Comparison of ENCODE assay signal across 8 cellular contexts in genomic region chr1:162790303-162790984, GRCh38. TPM values are rescaled to one million over a fixed set of nuclear protein-coding genes. Genes with fewer than 3 reads are reported as not detected.
DNase-seq lines count a peak whose midpoint lies in the region; ATAC-seq, FAIRE-seq and TF ChIP-seq lines count a peak whose summit lies in the region.
"Not testable (repeated sequence)": the region's sequence is repeated elsewhere in the genome, so short reads cannot be mapped to it uniquely, and the experiment has no call there.

Gene HSD17B7 (plus strand): TSS chr1:162790702. CDS start chr1:162790801, 99 bp downstream.

- not testable (repeated sequence) for H3K4me1 ChIP-seq in cardiac muscle cell (ENCODE audit: low read depth); trophoblast cell (ENCODE audit: control insufficient read depth in 1 of 2, insufficient read depth in 2 of 2, low read length in 2 of 2); tibial artery

- peak within 1 kb of the TSS; percentile 50 for H3K4me3 ChIP-seq in cardiac muscle cell
- peak within 1 kb of the TSS; percentile 78 for H3K4me3 ChIP-seq in trophoblast cell (ENCODE audit: low read depth, low read length)
- peak within 1 kb of the TSS; percentile 51 for H3K4me3 ChIP-seq in tibial artery

- not testable (repeated sequence) for H3K23ac ChIP-seq in trophoblast cell (ENCODE audit: low read length)

- not testable (repeated sequence) for H3K79me1 ChIP-seq in trophoblast cell (ENCODE audit: low read length)

- CTCF ChIA-PET in T-cell (lab: Charles Lee) = not testable (repeated sequence)

- not testable (repeated sequence) for H3K14ac ChIP-seq in trophoblast cell (ENCODE audit: low read length)

- POLR2A ChIA-PET in T-cell (lab: Charles Lee) = not testable (repeated sequence)

- TF ChIP-seq CTCF in cardiac muscle cell (IDR thresholded peaks at IDR 0.05; ENCODE audit: low read depth, low read length) = not testable (repeated sequence)
- TF ChIP-seq CTCF in tibial artery (IDR thresholded peaks at IDR 0.05) = peak; percentile 5 to 26

- not testable (repeated sequence) for H3K9ac ChIP-seq in trophoblast cell (ENCODE audit: low read length)

- H3K4me3 Mint-ChIP-seq in T-cell = peak within 1 kb of the TSS; percentile 84 to 93 (median 90)

- H4K8ac ChIP-seq in trophoblast cell (ENCODE audit: low read depth, low read length) = peak within 1 kb of the TSS; percentile 62

- H3K4ac ChIP-seq in trophoblast cell (ENCODE audit: low read depth, low read length) = not testable (repeated sequence)

- H3K4me1 Mint-ChIP-seq in T-cell = peaks cover 0 to 16% (median 10%) of the 10 kb centered on the region in 3 donors

- not testable (repeated sequence) for H3K27me3 Mint-ChIP-seq in T-cell

- not testable (repeated sequence) for H2BK12ac ChIP-seq in trophoblast cell (ENCODE audit: low read length)

- H2AK5ac ChIP-seq in trophoblast cell (ENCODE audit: low read length) = not testable (repeated sequence)

- not testable (repeated sequence) for H3K9me3 Mint-ChIP-seq in T-cell

- H3K36me3 ChIP-seq in cardiac muscle cell; trophoblast cell (ENCODE audit: control insufficient read depth in 1 of 2, insufficient read depth in 2 of 2, low read length in 2 of 2); tibial artery: not testable (repeated sequence)

- not testable (repeated sequence) for H3K79me2 ChIP-seq in trophoblast cell (ENCODE audit: control insufficient read depth, insufficient read depth, low read length, poor library complexity)

- FAIRE-seq in GM12891 (lab: Jason Lieb, UNC) = peak; percentile 100

- H3K27ac Mint-ChIP-seq in T-cell = peak within 1 kb of the TSS; percentile 90 to 94

- H4K12ac ChIP-seq in trophoblast cell (ENCODE audit: low read depth, low read length) = not testable (repeated sequence)

- peak; percentile 54; the same call in 1 of the 2 replicates for TF ChIP-seq POLR2A in GM12891 (IDR thresholded peaks at IDR 0.05; ENCODE audit: low read depth, low read length)

- H3K36me3 Mint-ChIP-seq in T-cell = not testable (repeated sequence)

- H3K27ac ChIP-seq in cardiac muscle cell (peak within 1 kb of the TSS; percentile 92), trophoblast cell (ENCODE audit: low read depth, low read length) (peak within 1 kb of the TSS; percentile 91), tibial artery (peak within 1 kb of the TSS; percentile 80 to 84)

- H4K91ac ChIP-seq in trophoblast cell (ENCODE audit: low read depth, low read length) = peak within 1 kb of the TSS; percentile 52

- H3K9me3 ChIP-seq in cardiac muscle cell (ENCODE audit: low read depth); trophoblast cell (ENCODE audit: insufficient read depth, low read depth, low read length); tibial artery: not testable (repeated sequence)

- H3K4me2 ChIP-seq in trophoblast cell (ENCODE audit: low read length) = peak within 1 kb of the TSS; percentile 89

- H3K18ac ChIP-seq in trophoblast cell (ENCODE audit: low read length) = not testable (repeated sequence)

- peak within 1 kb of the TSS; percentile 70 for H2AFZ ChIP-seq in trophoblast cell (ENCODE audit: insufficient read depth, low read length, poor library complexity)

- ATAC-seq in HG02840 (IDR thresholded peaks at IDR 0.05; ENCODE audit: low FRiP score, unreplicated experiment) (peak; percentile 99), T-cell (replicated peaks in 1 of 4) (peak; percentile 97 to 99 (median 99))

- peak within 1 kb of the TSS; percentile 22 for H2BK120ac ChIP-seq in trophoblast cell (ENCODE audit: insufficient read depth, low read length, poor library complexity)

- intact Hi-C loops in tibial artery (cut with DNase I; ENCODE audit: low total_unique reads) = not testable (repeated sequence)

- peak within 1 kb of the TSS; percentile 86 for H2BK5ac ChIP-seq in trophoblast cell (ENCODE audit: low read depth, low read length, poor library complexity)

- DNase-seq in GM12891 (ENCODE audit: insufficient read length, low spot score) = not testable (repeated sequence)
- DNase-seq in NCI-H1436 (lab: John Stamatoyannopoulos, UW) = peak; percentile 81
- peak; percentile 52 to 82 (median 70) for DNase-seq in T-cell
- DNase-seq in activated naive CD8-positive, alpha-beta T cell treated with anti-CD3 and anti-CD28 coated beads, Interleukin-2, amount 50 U/mL, for 16 hours (ENCODE audit: low read depth, low spot score) = peak; percentile 19
- DNase-seq in cardiac muscle cell (ENCODE audit: low read depth in 1 of 2, low spot score in 1 of 2) = peak; percentile 43 to 83
- peak; percentile 77 to 78 for DNase-seq in trophoblast cell
- peak; percentile 77 to 88 for DNase-seq in tibial artery

- H3K27me3 ChIP-seq in cardiac muscle cell; trophoblast cell (ENCODE audit: insufficient read depth, low read length); tibial artery: not testable (repeated sequence)

- whole genome bisulfite sequencing in trophoblast cell (ENCODE audit: extremely low coverage, insufficient coverage, insufficient read length) = no CpG with 5 or more reads among the region's 49 CpGs

TF ChIP-seq in GM12891, 5 proteins besides CTCF, POLR2A, EP300 and RAD21:
- 0 out of 2 replicates have a peak, but pooled peaks have one; percentile 44 for TF ChIP-seq POLR2AphosphoS5 (IDR thresholded peaks at IDR 0.05; ENCODE audit: low read depth, low read length)

RNA-seq across cellular contexts. Expression of gene HSD17B7, which starts in this region (rescaled TPM):
- polyA plus RNA-seq in GM12891 (2012; ENCODE audit: low read depth, missing spikeins) = 15.8 TPM
- total RNA-seq in T-cell (10 to 100 TPM; 22.0 to 29.6 (median 26.8) TPM), cardiac muscle cell (12.7 and 23.6 TPM in 2 replicates)
- 32.1 and 48.7 TPM in 2 replicates for polyA plus RNA-seq in cardiac muscle cell
- 24.5 and 26.7 TPM in 2 replicates for polyA plus RNA-seq in trophoblast cell (2013)
